In the genomic region with DNA sequence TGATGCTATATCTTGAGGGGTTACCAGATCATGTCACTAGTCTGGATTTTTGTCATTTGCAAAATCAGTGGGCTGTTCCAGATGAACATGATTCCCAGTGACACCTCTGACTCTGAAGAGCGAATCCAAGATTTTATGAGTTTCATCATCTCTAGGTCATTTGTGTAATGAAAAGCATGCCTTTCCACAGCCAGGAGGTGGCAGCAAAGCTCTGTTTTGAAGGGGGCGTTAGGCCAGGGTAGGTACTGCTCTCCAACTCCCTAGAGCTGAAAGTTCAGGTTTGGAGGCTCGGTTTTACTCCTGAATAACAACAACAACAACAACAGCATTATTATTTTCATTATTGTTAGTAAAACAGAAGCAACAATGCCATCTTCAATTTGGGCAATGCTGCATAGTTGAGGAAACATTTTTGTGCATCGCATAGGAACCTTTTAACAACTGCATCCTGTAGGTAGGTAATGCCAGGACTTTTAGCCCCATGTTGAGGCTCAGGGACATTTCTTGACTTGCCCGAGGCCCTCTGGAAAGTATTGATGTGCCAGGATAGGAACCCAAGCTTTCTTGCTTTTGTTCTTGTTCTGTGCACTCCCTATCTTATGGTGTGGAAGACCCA, we compare ENCODE assay signal across 8 cellular contexts.
DNase-seq lines count a peak whose midpoint lies in the region; ATAC-seq and TF ChIP-seq lines count a peak whose summit lies in the region.

No MANE protein-coding gene starts in this region.

- H3K4me3 ChIP-seq in SK-N-MC: no peak overlapping the region

- no peak overlapping the region for H3K9ac ChIP-seq in SK-N-MC (ENCODE audit: insufficient read length)

- H3K27ac ChIP-seq in SK-N-MC: no peak overlapping the region

- H3K9me3 ChIP-seq in SK-N-MC (ENCODE audit: low read depth, low read length): no peaks in the 10 kb centered on the region

- TF ChIP-seq CTCF in mesothelial cell of epicardium (IDR thresholded peaks at IDR 0.05; ENCODE audit: unreplicated experiment): peak; percentile 70

- H3K36me3 Mint-ChIP-seq in mesothelial cell of epicardium: no peaks in the 10 kb centered on the region

- no peaks in the 10 kb centered on the region for H3K36me3 ChIP-seq in SK-N-MC (ENCODE audit: insufficient read depth, low read length)

- H3K4me1 Mint-ChIP-seq in mesothelial cell of epicardium: peaks cover 9% of the 10 kb centered on the region

- no peaks in the 10 kb centered on the region for H3K27me3 Mint-ChIP-seq in mesothelial cell of epicardium (ENCODE audit: low read depth)

- no peak overlapping the region for H3K27ac Mint-ChIP-seq in mesothelial cell of epicardium

- no peaks in the 10 kb centered on the region for H3K9me3 Mint-ChIP-seq in mesothelial cell of epicardium

- H3K4me3 Mint-ChIP-seq in mesothelial cell of epicardium: no peak overlapping the region

- ATAC-seq in HG03432 (IDR thresholded peaks at IDR 0.05; ENCODE audit: unreplicated experiment): peak; percentile 51
- ATAC-seq in GM18520 (IDR thresholded peaks at IDR 0.05; ENCODE audit: unreplicated experiment): no peak

- DNase-seq in SIG-M5 treated with dmso at 0.1 percent for 504 hours (lab: John Stamatoyannopoulos, UW; ENCODE audit: unreplicated experiment) (peak; percentile 68), SIG-M5 (lab: John Stamatoyannopoulos, UW) (no peak), SK-N-MC (ENCODE audit: low read depth, low spot score) (peak; percentile 0), dedifferentiated amniotic fluid mesenchymal stem cell (ENCODE audit: extremely low spot score) (peak; percentile 41), mesothelial cell of epicardium (ENCODE audit: low spot score in 2 of 2, unreplicated experiment in 2 of 2) (peak; percentile 38 to 60), glomerular visceral epithelial cell (ENCODE audit: extremely low spot score) (no peak)

Comparison
In these comparisons a context has a peak if more than half of its experiments do, and no peak if none do; other contexts are left out.
1. DNase-seq: peak in SIG-M5 treated with dmso at 0.1 percent for 504 hours (single experiment), SK-N-MC (single experiment), dedifferentiated amniotic fluid mesenchymal stem cell (single experiment) and mesothelial cell of epicardium (2 of 2); none in SIG-M5 (single experiment) and glomerular visceral epithelial cell (single experiment).